In the genomic region with DNA sequence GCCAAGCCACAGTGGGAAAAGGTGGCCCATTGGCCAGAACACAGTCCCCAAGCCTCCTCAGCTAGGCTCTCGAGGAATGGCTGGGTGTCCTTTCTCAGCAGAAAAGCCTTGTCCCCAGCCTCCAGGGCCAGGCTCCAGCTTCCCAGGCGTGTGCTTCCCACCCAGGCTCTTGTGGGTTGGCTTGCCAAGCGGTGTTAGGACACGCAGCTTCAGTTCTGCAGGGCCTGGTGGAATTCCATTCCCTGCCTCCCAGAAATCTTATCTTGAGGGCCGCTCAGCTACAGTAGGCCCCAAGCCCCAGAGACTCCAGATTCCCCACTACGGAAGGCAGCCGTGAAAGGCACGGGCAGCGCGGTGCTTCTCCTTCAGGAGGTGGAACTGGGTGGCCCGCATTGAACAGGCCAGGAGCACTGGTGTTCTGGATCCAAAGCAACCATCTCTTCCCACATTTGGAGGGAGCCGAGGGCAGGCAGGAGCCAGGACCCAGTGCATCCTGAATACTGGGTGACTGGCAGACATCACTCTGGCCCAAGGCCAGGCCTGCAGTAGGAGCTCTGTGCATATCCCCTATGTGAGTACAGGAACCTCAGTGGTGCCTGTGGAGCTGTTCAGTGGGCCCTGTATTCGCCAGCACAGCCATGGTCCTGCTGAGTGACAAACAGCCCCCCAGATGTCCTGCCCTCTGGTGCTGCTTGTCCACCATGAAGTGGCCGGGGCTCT, we compare ENCODE assay signal across 17 cellular contexts.
"Had no signal": no experiment of that assay in that cellular context is flagged by ENCODE, and none has a peak within 500 bp of the region (broad histone marks: within the 10 kb centered on the region; RNA-seq: fewer than 3 reads in every experiment).

No MANE protein-coding gene starts in this region.

- H3K4me1 ChIP-seq: breast epithelium, pancreas had no signal

- H3K4me3 ChIP-seq: breast epithelium, pancreas, SK-N-MC had no signal

- H3K4me3 Mint-ChIP-seq: activated naive CD4-positive, alpha-beta T cell treated with anti-CD3 and anti-CD28 coated beads, Interleukin-2, amount 50 U/mL, for 24 hours; activated T-cell treated with anti-CD3 and anti-CD28 coated beads, Interleukin-2, amount 50 U/mL, for 72 hours; dendritic cell treated with granulocyte-macrophage colony-stimulating factor and Interleukin-4, amounts not matched to agents 40 ng/mL and 50 ng/mL, for 4 days; naive thymus-derived CD4-positive, alpha-beta T cell; type B pancreatic cell had no signal

- H3K27ac ChIP-seq: neutrophil, pancreas, SK-N-MC had no signal

- H3K9me3 Mint-ChIP-seq: activated naive CD4-positive, alpha-beta T cell treated with anti-CD3 and anti-CD28 coated beads, Interleukin-2, amount 50 U/mL, for 24 hours; activated T-cell treated with anti-CD3 and anti-CD28 coated beads, Interleukin-2, amount 50 U/mL, for 72 hours; dendritic cell treated with granulocyte-macrophage colony-stimulating factor and Interleukin-4, amounts not matched to agents 40 ng/mL and 50 ng/mL, for 4 days; naive thymus-derived CD4-positive, alpha-beta T cell; type B pancreatic cell had no signal

- H3K36me3 Mint-ChIP-seq: activated naive CD4-positive, alpha-beta T cell treated with anti-CD3 and anti-CD28 coated beads, Interleukin-2, amount 50 U/mL, for 24 hours; type B pancreatic cell had no signal

- H3K27me3 Mint-ChIP-seq: activated naive CD4-positive, alpha-beta T cell treated with anti-CD3 and anti-CD28 coated beads, Interleukin-2, amount 50 U/mL, for 24 hours; dendritic cell treated with granulocyte-macrophage colony-stimulating factor and Interleukin-4, amounts not matched to agents 40 ng/mL and 50 ng/mL, for 4 days; naive thymus-derived CD4-positive, alpha-beta T cell; type B pancreatic cell had no signal

- H3K9me3 ChIP-seq: breast epithelium, neutrophil, pancreas had no signal

- H3K27ac Mint-ChIP-seq: activated naive CD4-positive, alpha-beta T cell treated with anti-CD3 and anti-CD28 coated beads, Interleukin-2, amount 50 U/mL, for 24 hours; activated T-cell treated with anti-CD3 and anti-CD28 coated beads, Interleukin-2, amount 50 U/mL, for 72 hours; dendritic cell treated with granulocyte-macrophage colony-stimulating factor and Interleukin-4, amounts not matched to agents 40 ng/mL and 50 ng/mL, for 4 days; naive thymus-derived CD4-positive, alpha-beta T cell; type B pancreatic cell had no signal

- H3K4me1 Mint-ChIP-seq: activated naive CD4-positive, alpha-beta T cell treated with anti-CD3 and anti-CD28 coated beads, Interleukin-2, amount 50 U/mL, for 24 hours had no signal

- H3K36me3 ChIP-seq: breast epithelium, pancreas had no signal

- H3K27me3 ChIP-seq: breast epithelium, neutrophil, pancreas had no signal

- ATAC-seq: activated T-cell treated with anti-CD3 and anti-CD28 coated beads, Interleukin-2, amount 50 U/mL, for 72 hours; esophagus mucosa; left lobe of liver; naive thymus-derived CD4-positive, alpha-beta T cell; stimulated activated naive CD8-positive, alpha-beta T cell treated with anti-CD3 and anti-CD28 coated beads, Interleukin-15, Interleukin-2, amounts not matched to agents 100 U/mL and 50 U/mL, for 24 hours had no signal

- DNase-seq: activated CD4-positive, alpha-beta T cell treated with anti-CD3 and anti-CD28 coated beads, Interleukin-2, amount 50 U/mL, for 4 hours; activated effector memory CD4-positive, alpha-beta T cell treated with anti-CD3 and anti-CD28 coated beads, Interleukin-2, amount 50 U/mL, for 16 hours; activated T-cell treated with anti-CD3 and anti-CD28 coated beads, Interleukin-2, amount 50 U/mL, for 72 hours; effector CD8-positive, alpha-beta T cell; mammary epithelial cell; naive thymus-derived CD4-positive, alpha-beta T cell; stimulated activated CD4-positive, alpha-beta T cell treated with anti-CD3 and anti-CD28 coated beads, Interleukin-2, amount 100 ng/mL, for 24 hours; stimulated activated naive CD8-positive, alpha-beta T cell treated with anti-CD3 and anti-CD28 coated beads, Interleukin-15, Interleukin-2, amounts not matched to agents 100 U/mL and 50 U/mL, for 24 hours had no signal
